ENCODE assay signal across 24 cellular contexts in the genomic region with DNA sequence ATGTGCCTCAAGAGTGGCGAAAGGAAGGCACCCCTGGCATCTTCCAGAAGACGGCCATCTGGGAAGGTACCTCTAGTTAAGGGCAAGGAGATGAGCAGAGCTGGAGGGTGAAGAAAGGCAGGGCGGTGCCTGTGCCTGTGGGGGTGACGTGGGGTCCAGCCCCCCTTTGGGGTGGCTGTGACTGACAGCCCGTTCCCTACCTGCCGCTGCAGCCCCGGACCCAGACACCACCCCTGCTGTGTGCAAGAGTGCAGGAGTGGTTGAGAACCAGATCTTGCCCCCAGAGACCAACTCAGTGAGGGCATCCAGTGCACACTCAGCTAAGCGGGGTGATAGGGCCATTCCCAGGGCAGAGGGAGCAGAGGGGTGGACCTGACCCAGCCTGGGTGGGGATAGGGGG. TPM values are rescaled to one million over a fixed set of nuclear protein-coding genes. Genes with fewer than 3 reads are reported as not detected.
A peak's percentile ranks its signal among the peaks of the same experiment; 100 is the strongest.
DNase-seq lines count a peak whose midpoint lies in the region; ATAC-seq, FAIRE-seq and TF ChIP-seq lines count a peak whose summit lies in the region.
"Had no signal": no experiment of that assay in that cellular context is flagged by ENCODE, and none has a peak within 500 bp of the region (broad histone marks: within the 10 kb centered on the region; RNA-seq: fewer than 3 reads in every experiment).

No MANE protein-coding gene starts in this region.

- H3K27ac ChIP-seq in BLaER1 = no peak overlapping the region
- no peak overlapping the region for H3K27ac ChIP-seq in CD4-positive, alpha-beta T cell (ENCODE audit: low read depth, low read length)
- H3K27ac ChIP-seq: adrenal gland, foreskin keratinocyte, neutrophil, suprapubic skin had no signal

- no peak overlapping the region for H3K4me3 ChIP-seq in BLaER1
- H3K4me3 ChIP-seq: adrenal gland, suprapubic skin had no signal

- H4K20me1 ChIP-seq in BLaER1 = no peaks in the 10 kb centered on the region

- DNase-seq in CD4-positive, alpha-beta T cell = no peak
- no peak for DNase-seq in activated T-helper 1 cell treated with anti-CD3 and anti-CD28 coated beads, Interleukin-12 subunit alpha, Interleukin-12 subunit beta, Interleukin-2, Interleukin-4 antibody, amounts not matched to agents 30 ng/mL and 10 ng/mL and 1 ng/mL, durations not matched to agents 14 hours and 24 hours and 36 hours (ENCODE audit: low spot score)
- DNase-seq in memory B cell (ENCODE audit: low spot score in 2 of 2) (no peak), UCSD-AML1 (lab: John Stamatoyannopoulos, UW; ENCODE audit: unreplicated experiment) (no peak), H54 (ENCODE audit: insufficient read length, low spot score) (no peak)
- DNase-seq: adrenal gland; cerebellar nuclear complex; foreskin keratinocyte; NCI-H2081 treated with DMSO at 0.1 percent for 48 hours; NCI-H526 treated with DMSO at 0.1 percent for 48 hours; right cardiac atrium; stimulated activated CD4-positive, alpha-beta T cell treated with anti-CD3 and anti-CD28 coated beads, Interleukin-1b, Interleukin-23, amount 100 ng/mL, for 48 hours had no signal

- H3K27me3 Mint-ChIP-seq in CD4-positive, alpha-beta T cell = peaks cover 23% of the 10 kb centered on the region
- peaks cover 5% of the 10 kb centered on the region for H3K27me3 Mint-ChIP-seq in activated T-helper 1 cell treated with anti-CD3 and anti-CD28 coated beads, Interleukin-12 subunit alpha, Interleukin-12 subunit beta, Interleukin-2, Interleukin-4 antibody, amounts not matched to agents 30 ng/mL and 10 ng/mL and 1 ng/mL, durations not matched to agents 14 hours and 24 hours and 36 hours (ENCODE audit: insufficient read depth)
- H3K27me3 Mint-ChIP-seq in memory B cell = peaks cover 1% of the 10 kb centered on the region

- H3K9ac ChIP-seq in BLaER1 = no peak overlapping the region

- H3K27ac Mint-ChIP-seq in CD4-positive, alpha-beta T cell = peak overlapping the region; percentile 87
- H3K27ac Mint-ChIP-seq in activated T-helper 1 cell treated with anti-CD3 and anti-CD28 coated beads, Interleukin-12 subunit alpha, Interleukin-12 subunit beta, Interleukin-2, Interleukin-4 antibody, amounts not matched to agents 30 ng/mL and 10 ng/mL and 1 ng/mL, durations not matched to agents 14 hours and 24 hours and 36 hours = peak overlapping the region; percentile 73
- peak overlapping the region; percentile 22 for H3K27ac Mint-ChIP-seq in memory B cell
- H3K27ac Mint-ChIP-seq: IgD-negative memory B cell had no signal

- intact Hi-C loops in CD4-positive, alpha-beta T cell (cut with DNase I, micrococcal nuclease) = no loop called here
- intact Hi-C loops in activated T-helper 1 cell treated with anti-CD3 and anti-CD28 coated beads, Interleukin-12 subunit alpha, Interleukin-12 subunit beta, Interleukin-2, Interleukin-4 antibody, amounts not matched to agents 30 ng/mL and 10 ng/mL and 1 ng/mL, durations not matched to agents 14 hours and 24 hours and 36 hours (cut with micrococcal nuclease) = loop anchor here (2.0 kb wide), 2 partner anchors 43 to 49 kb away; no protein-coding TSS in a partner anchor

- peak overlapping the region; percentile 96 for H3K4me2 ChIP-seq in BLaER1

- peak overlapping the region; percentile 76 for H3K4me3 Mint-ChIP-seq in CD4-positive, alpha-beta T cell
- H3K4me3 Mint-ChIP-seq in activated T-helper 1 cell treated with anti-CD3 and anti-CD28 coated beads, Interleukin-12 subunit alpha, Interleukin-12 subunit beta, Interleukin-2, Interleukin-4 antibody, amounts not matched to agents 30 ng/mL and 10 ng/mL and 1 ng/mL, durations not matched to agents 14 hours and 24 hours and 36 hours = peak overlapping the region; percentile 64
- peak overlapping the region; percentile 71 for H3K4me3 Mint-ChIP-seq in memory B cell

- H3K36me3 ChIP-seq in BLaER1 = no peaks in the 10 kb centered on the region
- H3K36me3 ChIP-seq: adrenal gland, neutrophil, suprapubic skin had no signal

- no peak for TF ChIP-seq CTCF in CD4-positive, alpha-beta T cell (IDR thresholded peaks at IDR 0.05)

- POLR2A ChIA-PET in CD4-positive, alpha-beta T cell (lab: Charles Lee) = no interaction called here

- CTCF ChIA-PET in CD4-positive, alpha-beta T cell (lab: Charles Lee) = no interaction called here

- no peaks in the 10 kb centered on the region for H3K9me3 ChIP-seq in BLaER1
- no peaks in the 10 kb centered on the region for H3K9me3 ChIP-seq in CD4-positive, alpha-beta T cell (ENCODE audit: control insufficient read depth, low read length)
- H3K9me3 ChIP-seq: adrenal gland, neutrophil, suprapubic skin had no signal

- FAIRE-seq in H54 (lab: Jason Lieb, UNC) = no peak
- FAIRE-seq: endothelial cell of umbilical vein, TTC549 had no signal

- H3K27me3 ChIP-seq in BLaER1 = no peaks in the 10 kb centered on the region
- H3K27me3 ChIP-seq in CD4-positive, alpha-beta T cell (ENCODE audit: control insufficient read depth, insufficient read depth, low read length) = no peaks in the 10 kb centered on the region
- H3K27me3 ChIP-seq: adrenal gland, foreskin keratinocyte had no signal

- H3K4me1 Mint-ChIP-seq in CD4-positive, alpha-beta T cell (ENCODE audit: low read depth) = peaks cover 19% of the 10 kb centered on the region
- peaks cover 21% of the 10 kb centered on the region for H3K4me1 Mint-ChIP-seq in activated T-helper 1 cell treated with anti-CD3 and anti-CD28 coated beads, Interleukin-12 subunit alpha, Interleukin-12 subunit beta, Interleukin-2, Interleukin-4 antibody, amounts not matched to agents 30 ng/mL and 10 ng/mL and 1 ng/mL, durations not matched to agents 14 hours and 24 hours and 36 hours (ENCODE audit: low read depth)
- H3K4me1 Mint-ChIP-seq in memory B cell = peaks cover 20% of the 10 kb centered on the region

- no peaks in the 10 kb centered on the region for H3K9me3 Mint-ChIP-seq in CD4-positive, alpha-beta T cell
- no peaks in the 10 kb centered on the region for H3K9me3 Mint-ChIP-seq in activated T-helper 1 cell treated with anti-CD3 and anti-CD28 coated beads, Interleukin-12 subunit alpha, Interleukin-12 subunit beta, Interleukin-2, Interleukin-4 antibody, amounts not matched to agents 30 ng/mL and 10 ng/mL and 1 ng/mL, durations not matched to agents 14 hours and 24 hours and 36 hours
- H3K9me3 Mint-ChIP-seq in memory B cell = no peaks in the 10 kb centered on the region

- peaks cover 47% of the 10 kb centered on the region for H3K4me1 ChIP-seq in BLaER1

- H3K36me3 Mint-ChIP-seq in CD4-positive, alpha-beta T cell (ENCODE audit: low read depth) = no peaks in the 10 kb centered on the region
- H3K36me3 Mint-ChIP-seq in activated T-helper 1 cell treated with anti-CD3 and anti-CD28 coated beads, Interleukin-12 subunit alpha, Interleukin-12 subunit beta, Interleukin-2, Interleukin-4 antibody, amounts not matched to agents 30 ng/mL and 10 ng/mL and 1 ng/mL, durations not matched to agents 14 hours and 24 hours and 36 hours (ENCODE audit: low read depth) = no peaks in the 10 kb centered on the region
- no peaks in the 10 kb centered on the region for H3K36me3 Mint-ChIP-seq in memory B cell
- H3K36me3 Mint-ChIP-seq: CD14-positive monocyte, IgD-negative memory B cell had no signal

- no peak for TF ChIP-seq POLR2A in H54 (IDR thresholded peaks at IDR 0.05; ENCODE audit: low read depth, low read length)

- ATAC-seq in CD4-positive, alpha-beta T cell (ENCODE audit: poor library complexity) = no peak
- ATAC-seq in memory B cell (ENCODE audit: low read depth) (no peak), GM21576 (IDR thresholded peaks at IDR 0.05; ENCODE audit: unreplicated experiment) (no peak)
- ATAC-seq: foreskin keratinocyte, HCT116, right cardiac atrium had no signal

RNA-seq across cellular contexts. Expression of gene MUC17, which starts 4.3 kb away (rescaled TPM):
- total RNA-seq in CD4-positive, alpha-beta T cell = not detected
- total RNA-seq in activated T-helper 1 cell treated with anti-CD3 and anti-CD28 coated beads, Interleukin-12 subunit alpha, Interleukin-12 subunit beta, Interleukin-2, Interleukin-4 antibody, amounts not matched to agents 30 ng/mL and 10 ng/mL and 1 ng/mL, durations not matched to agents 14 hours and 24 hours and 36 hours = 0.02 TPM in 1 of 2 replicates, not detected in the other
- total RNA-seq: adrenal gland, Daoy, endothelial cell of umbilical vein, foreskin keratinocyte, lung microvascular endothelial cell, right cardiac atrium, SK-MEL-5 had no signal

RNA-seq across cellular contexts. Expression of gene MUC12, which starts 46.3 kb away (rescaled TPM):
- total RNA-seq in CD4-positive, alpha-beta T cell = under 1 TPM; 0.39 to 0.60 TPM
- total RNA-seq in activated T-helper 1 cell treated with anti-CD3 and anti-CD28 coated beads, Interleukin-12 subunit alpha, Interleukin-12 subunit beta, Interleukin-2, Interleukin-4 antibody, amounts not matched to agents 30 ng/mL and 10 ng/mL and 1 ng/mL, durations not matched to agents 14 hours and 24 hours and 36 hours = 0.44 and 0.81 TPM in 2 replicates
- total RNA-seq: endothelial cell of umbilical vein, lung microvascular endothelial cell, right cardiac atrium, SK-MEL-5, suprapubic skin had no signal

Comparison
In these comparisons a context has a peak if more than half of its experiments do, and no peak if none do; other contexts are left out.
1. H3K27ac Mint-ChIP-seq: peak in every context shown above with its lines; median percentile 87 in CD4-positive, alpha-beta T cell; 73 in activated T-helper 1 cell treated with anti-CD3 and anti-CD28 coated beads, Interleukin-12 subunit alpha, Interleukin-12 subunit beta, Interleukin-2, Interleukin-4 antibody, amounts not matched to agents 30 ng/mL and 10 ng/mL and 1 ng/mL, durations not matched to agents 14 hours and 24 hours and 36 hours; 22 in memory B cell.